Comparison of ENCODE assay signal across 10 cellular contexts in genomic region chr3:5448816-5449215, GRCh38.
"Had no signal": no experiment of that assay in that cellular context is flagged by ENCODE, and none has a peak within 500 bp of the region (broad histone marks: within the 10 kb centered on the region; RNA-seq: fewer than 3 reads in every experiment).

No MANE protein-coding gene starts in this region.

- DNase-seq: H9, HCEC 1CT, IMR-90, Karpas-422, KBM-7 had no signal

- H3K27ac ChIP-seq: KMS-11 had no signal

- H3K4me3 ChIP-seq: GM23338 had no signal

- FAIRE-seq: H1, H54, HTR-8/SVneo had no signal

- ATAC-seq: GM23338 had no signal
